Comparison of ENCODE assay signal across 1 cellular context in genomic region chr11:66625041-66625751, GRCh38.
TF ChIP-seq lines count a peak whose summit lies in the region.

No MANE protein-coding gene starts in this region.

TF ChIP-seq in HepG2, 621 proteins besides CTCF, POLR2A, EP300 and RAD21:
- TF ChIP-seq SOX6 (IDR thresholded peaks at IDR 0.05), result no peak
- TF ChIP-seq SOX6 (CRISPR knock-in tag; IDR thresholded peaks at IDR 0.05), result no peak
- TF ChIP-seq AGO2 (optimal IDR thresholded peaks at IDR 0.05; ENCODE audit: low read depth, low read length), result peak; percentile 88
- TF ChIP-seq RBFOX2 (IDR thresholded peaks at IDR 0.05; ENCODE audit: low read depth, low read length), result peak; percentile 58; the same call in 1 of the 2 replicates
TF ChIP-seq in HepG2: peak in this region for 2.
